ENCODE assay signal across 28 cellular contexts in genomic region chr12:122986258-122986871, GRCh38.
"Had no signal": no experiment of that assay in that cellular context is flagged by ENCODE, and none has a peak within 500 bp of the region (broad histone marks: within the 10 kb centered on the region; RNA-seq: fewer than 3 reads in every experiment).

No MANE protein-coding gene starts in this region.

- H3K9ac ChIP-seq: KMS-11 had no signal

- H3K4me2 ChIP-seq: KMS-11, PC-9 had no signal

- H3K27ac ChIP-seq: KMS-11, PC-9, SJCRH30, SK-N-MC had no signal

- H3K9me3 Mint-ChIP-seq: activated CD4-positive, alpha-beta T cell treated with anti-CD3 and anti-CD28 coated beads, Interleukin-2, amount 10 ng/mL, durations not matched to agents 7 days and 5 days; activated naive CD4-positive, alpha-beta T cell treated with anti-CD3 and anti-CD28 coated beads, Interleukin-2, amount 10 ng/mL, durations not matched to agents 7 days and 5 days; activated naive CD8-positive, alpha-beta T cell treated with anti-CD3 and anti-CD28 coated beads, Interleukin-2, amount 50 U/mL, for 24 hours; brain had no signal

- H3K36me3 ChIP-seq: SJCRH30 had no signal

- H2AFZ ChIP-seq: PC-9 had no signal

- H3K27me3 Mint-ChIP-seq: activated CD4-positive, alpha-beta T cell treated with anti-CD3 and anti-CD28 coated beads, Interleukin-2, amount 10 ng/mL, durations not matched to agents 7 days and 5 days; activated CD8-positive, alpha-beta memory T cell treated with anti-CD3 and anti-CD28 coated beads, Interleukin-2, amount 10 ng/mL, durations not matched to agents 7 days and 5 days; activated naive CD4-positive, alpha-beta T cell treated with anti-CD3 and anti-CD28 coated beads, Interleukin-2, amount 10 ng/mL, durations not matched to agents 7 days and 5 days; activated naive CD8-positive, alpha-beta T cell; activated naive CD8-positive, alpha-beta T cell treated with anti-CD3 and anti-CD28 coated beads, Interleukin-2, amount 50 U/mL, for 24 hours; brain had no signal

- H3K4me3 Mint-ChIP-seq: activated CD4-positive, alpha-beta T cell treated with anti-CD3 and anti-CD28 coated beads, Interleukin-2, amount 10 ng/mL, durations not matched to agents 7 days and 5 days; activated CD8-positive, alpha-beta memory T cell treated with anti-CD3 and anti-CD28 coated beads, Interleukin-2, amount 10 ng/mL, durations not matched to agents 7 days and 5 days; activated naive CD4-positive, alpha-beta T cell treated with anti-CD3 and anti-CD28 coated beads, Interleukin-2, amount 10 ng/mL, durations not matched to agents 7 days and 5 days; activated naive CD8-positive, alpha-beta T cell; activated naive CD8-positive, alpha-beta T cell treated with anti-CD3 and anti-CD28 coated beads, Interleukin-2, amount 50 U/mL, for 24 hours; brain had no signal

- H3K9me3 ChIP-seq: SJCRH30 had no signal

- H3K27me3 ChIP-seq: SJCRH30 had no signal

- DNase-seq: activated CD4-positive, alpha-beta T cell treated with anti-CD3 and anti-CD28 coated beads, Interleukin-2, amount 10 ng/mL, durations not matched to agents 7 days and 5 days; activated CD4-positive, alpha-beta T cell treated with anti-CD3 and anti-CD28 coated beads, Interleukin-2, amount 50 U/mL, for 48 hours; activated CD8-positive, alpha-beta memory T cell treated with anti-CD3 and anti-CD28 coated beads for 24 hours; activated CD8-positive, alpha-beta memory T cell treated with anti-CD3 and anti-CD28 coated beads, Interleukin-2, amount 10 ng/mL, durations not matched to agents 7 days and 5 days; activated CD8-positive, alpha-beta memory T cell treated with anti-CD3 and anti-CD28 coated beads, Interleukin-2, amount 50 U/mL, for 48 hours; activated effector memory CD4-positive, alpha-beta T cell treated with Interleukin-2 at 50 U/mL for 16 hours; activated naive CD4-positive, alpha-beta T cell treated with anti-CD3 and anti-CD28 coated beads, Interleukin-2, amount 10 ng/mL, durations not matched to agents 7 days and 5 days; activated naive CD8-positive, alpha-beta T cell treated with anti-CD3 and anti-CD28 coated beads, Interleukin-2, amount 50 U/mL, for 24 hours; activated T-cell treated with anti-CD3 and anti-CD28 coated beads, Interleukin-2, amount 50 U/mL, for 48 hours; anterior cingulate cortex; caudate nucleus; cerebellar nuclear complex; MM.1S; MV-4-11; NCI-H1092; NCI-H1436 treated with DMSO at 0.1 percent for 48 hours; NCI-H1694 treated with DMSO at 0.1 percent for 48 hours; NCI-H2029; NCI-H345; NCI-H524 treated with DMSO at 0.1 percent for 48 hours; PC-9; SHP77; SJCRH30; T1000 had no signal

- H3K27ac Mint-ChIP-seq: activated CD4-positive, alpha-beta T cell treated with anti-CD3 and anti-CD28 coated beads, Interleukin-2, amount 10 ng/mL, durations not matched to agents 7 days and 5 days; activated CD8-positive, alpha-beta memory T cell treated with anti-CD3 and anti-CD28 coated beads, Interleukin-2, amount 10 ng/mL, durations not matched to agents 7 days and 5 days; activated naive CD4-positive, alpha-beta T cell treated with anti-CD3 and anti-CD28 coated beads, Interleukin-2, amount 10 ng/mL, durations not matched to agents 7 days and 5 days; activated naive CD8-positive, alpha-beta T cell; activated naive CD8-positive, alpha-beta T cell treated with anti-CD3 and anti-CD28 coated beads, Interleukin-2, amount 50 U/mL, for 24 hours; brain had no signal

- H3K4me3 ChIP-seq: PC-9, SJCRH30, SK-N-MC had no signal

- H3K36me3 Mint-ChIP-seq: activated naive CD8-positive, alpha-beta T cell had no signal

- ATAC-seq: activated CD8-positive, alpha-beta memory T cell treated with anti-CD3 and anti-CD28 coated beads, Interleukin-2, amount 10 ng/mL, durations not matched to agents 7 days and 5 days; activated naive CD8-positive, alpha-beta T cell treated with anti-CD3 and anti-CD28 coated beads, Interleukin-2, amount 50 U/mL, for 24 hours had no signal
